In the genomic region with DNA sequence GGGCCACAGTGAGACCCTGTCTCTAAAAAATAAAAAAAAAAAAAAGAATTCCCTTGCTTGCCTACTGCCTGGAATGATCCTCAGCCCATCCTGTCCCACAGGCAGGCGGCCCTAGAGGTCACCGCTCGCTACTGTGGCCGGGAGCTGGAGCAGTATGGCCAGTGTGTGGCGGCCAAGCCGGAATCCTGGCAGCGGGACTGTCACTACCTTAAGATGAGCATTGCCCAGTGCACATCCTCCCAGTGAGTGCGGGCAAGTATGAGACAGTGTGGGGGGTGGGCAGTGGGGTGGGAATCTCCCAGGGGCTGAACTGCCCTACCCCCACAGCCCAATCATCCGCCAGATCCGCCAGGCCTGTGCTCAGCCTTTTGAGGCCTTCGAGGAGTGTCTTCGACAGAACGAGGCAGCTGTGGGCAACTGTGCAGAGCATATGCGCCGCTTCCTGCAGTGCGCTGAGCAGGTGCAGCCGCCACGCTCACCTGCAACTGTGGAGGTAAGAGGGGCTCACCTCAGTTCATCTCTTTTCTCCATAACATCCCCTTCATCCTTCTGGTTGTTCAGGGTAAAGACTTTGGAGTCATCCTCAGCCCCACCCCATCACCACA, we compare ENCODE assay signal across 18 cellular contexts. TPM values are rescaled to one million over a fixed set of nuclear protein-coding genes. Genes with fewer than 3 reads are reported as not detected.
DNase-seq lines count a peak whose midpoint lies in the region; ATAC-seq and TF ChIP-seq lines count a peak whose summit lies in the region.
"Had no signal": no experiment of that assay in that cellular context is flagged by ENCODE, and none has a peak within 500 bp of the region (broad histone marks: within the 10 kb centered on the region; RNA-seq: fewer than 3 reads in every experiment).

No MANE protein-coding gene starts in this region.

- H3K4me1 Mint-ChIP-seq in activated CD8-positive, alpha-beta memory T cell treated with anti-CD3 and anti-CD28 coated beads, Interleukin-2, amount 10 ng/mL, durations not matched to agents 7 days and 5 days = peaks cover 39% of the 10 kb centered on the region
- H3K4me1 Mint-ChIP-seq in brain = peaks cover 52% of the 10 kb centered on the region
- peaks cover 25% of the 10 kb centered on the region in 2 experiments for H3K4me1 Mint-ChIP-seq in H9

- no peak overlapping the region for H3K14ac ChIP-seq in H9 (ENCODE audit: insufficient read depth, low read length)

- peak overlapping the region; percentile 95 for H3K9ac ChIP-seq in Karpas-422 (ENCODE audit: low read length)
- H3K9ac ChIP-seq in H9 (ENCODE audit: extremely low read depth, insufficient read length, low read length) = no peak overlapping the region

- no peak for TF ChIP-seq CTCF in brain (conservative IDR thresholded peaks at IDR 0.05)
- TF ChIP-seq CTCF in psoas muscle (IDR thresholded peaks at IDR 0.05) = no peak
- TF ChIP-seq CTCF in H9 (conservative IDR thresholded peaks at IDR 0.05) = no peak

- no peaks in the 10 kb centered on the region for H3K79me1 ChIP-seq in H9 (ENCODE audit: insufficient read depth, low read depth, low read length, poor library complexity, severe bottlenecking)

- peak overlapping the region; percentile 96 for H3K27ac Mint-ChIP-seq in activated CD8-positive, alpha-beta memory T cell treated with anti-CD3 and anti-CD28 coated beads, Interleukin-2, amount 10 ng/mL, durations not matched to agents 7 days and 5 days
- H3K27ac Mint-ChIP-seq in brain = peak overlapping the region in 4 of 5 experiments; percentile 49 to 100 (median 68)
- H3K27ac Mint-ChIP-seq in H9 = no peak overlapping the region

- no peak overlapping the region for H2BK15ac ChIP-seq in H9 (ENCODE audit: low read depth, low read length)

- H3K9me3 ChIP-seq in Karpas-422 (ENCODE audit: low read length) (no peaks in the 10 kb centered on the region), psoas muscle (no peaks in the 10 kb centered on the region), H9 (ENCODE audit: control insufficient read depth, low read depth, low read length) (no peaks in the 10 kb centered on the region)
- H3K9me3 ChIP-seq: body of pancreas, left lung, right atrium auricular region had no signal

- H3K36me3 Mint-ChIP-seq in activated CD8-positive, alpha-beta memory T cell treated with anti-CD3 and anti-CD28 coated beads, Interleukin-2, amount 10 ng/mL, durations not matched to agents 7 days and 5 days = peaks cover 11% of the 10 kb centered on the region
- H3K36me3 Mint-ChIP-seq in brain (peaks cover 32% of the 10 kb centered on the region), H9 (ENCODE audit: insufficient read depth in 1 of 3, low read depth in 3 of 3) (peaks cover 13 to 26% (median 19%) of the 10 kb centered on the region in 3 experiments)

- no peak overlapping the region for H2AK5ac ChIP-seq in H9 (ENCODE audit: insufficient read length, low read length)

- H4K20me1 ChIP-seq in Karpas-422 (ENCODE audit: insufficient read depth, low read depth, low read length) = no peaks in the 10 kb centered on the region
- H4K20me1 ChIP-seq in H9 (ENCODE audit: control insufficient read depth, insufficient read depth, insufficient read length) = no peaks in the 10 kb centered on the region

- no peak overlapping the region for H2BK120ac ChIP-seq in H9 (ENCODE audit: low read depth, low read length, poor library complexity, severe bottlenecking)

- H2AFZ ChIP-seq in Karpas-422 (ENCODE audit: low read length) (no peak overlapping the region), H9 (ENCODE audit: low read length) (no peak overlapping the region)

- no peaks in the 10 kb centered on the region for H3K9me3 Mint-ChIP-seq in activated CD8-positive, alpha-beta memory T cell treated with anti-CD3 and anti-CD28 coated beads, Interleukin-2, amount 10 ng/mL, durations not matched to agents 7 days and 5 days (ENCODE audit: low read depth)
- H3K9me3 Mint-ChIP-seq in brain (peaks cover 0 to 4% (median 2%) of the 10 kb centered on the region in 5 experiments), H9 (no peaks in the 10 kb centered on the region)

- H3K23me2 ChIP-seq in H9 (ENCODE audit: insufficient read length, low read depth, low read length, poor library complexity, severe bottlenecking) = peaks cover 13% of the 10 kb centered on the region

- H4K5ac ChIP-seq in H9 (ENCODE audit: insufficient read length, low read depth, low read length) = no peak overlapping the region

- H3K79me2 ChIP-seq in Karpas-422 (ENCODE audit: low read length) (peaks cover 24% of the 10 kb centered on the region), H9 (ENCODE audit: insufficient read depth, low read length) (no peaks in the 10 kb centered on the region)

- H3K4me1 ChIP-seq in Karpas-422 (ENCODE audit: low read length) (peaks cover 43% of the 10 kb centered on the region), psoas muscle (peaks cover 20% of the 10 kb centered on the region), H9 (ENCODE audit: insufficient read depth, low read length) (no peaks in the 10 kb centered on the region)

- no peak overlapping the region for H3K56ac ChIP-seq in H9 (ENCODE audit: insufficient read length, low read depth, low read length)

- H3K23ac ChIP-seq in H9 (ENCODE audit: insufficient read length, low read depth, low read length) = no peak overlapping the region

- no peak for ATAC-seq in activated CD8-positive, alpha-beta memory T cell treated with anti-CD3 and anti-CD28 coated beads, Interleukin-2, amount 10 ng/mL, durations not matched to agents 7 days and 5 days
- ATAC-seq in psoas muscle = no peak
- ATAC-seq: body of pancreas, left lung had no signal

- 96 to 98% (median 97%) methylated on average over 18 of the region's 18 CpGs for WGBS in psoas muscle, 3 donors
- no CpG with 5 or more reads among the region's 18 CpGs for WGBS in H9 (ENCODE audit: extremely low coverage, insufficient read length, low lambda C conversion rate)

- H3K4me2 ChIP-seq in Karpas-422 (ENCODE audit: low read depth, low read length, poor library complexity, severe bottlenecking) (peak overlapping the region; percentile 100), H9 (ENCODE audit: insufficient read depth, insufficient read length, low read length) (no peak overlapping the region)

- H2BK5ac ChIP-seq in H9 (ENCODE audit: insufficient read length, low read length) = no peak overlapping the region

- H3T11ph ChIP-seq in H9 (ENCODE audit: low read length) = no peak overlapping the region

- H3K36me3 ChIP-seq in Karpas-422 (ENCODE audit: insufficient read depth, low read length) (no peaks in the 10 kb centered on the region), psoas muscle (ENCODE audit: insufficient read depth in 1 of 2, low read depth in 1 of 2) (peaks cover 3 to 16% of the 10 kb centered on the region in 2 donors)

- no peak overlapping the region for H4K8ac ChIP-seq in H9 (replicated peaks; ENCODE audit: insufficient read length, low read depth, low read length)

- H2BK20ac ChIP-seq in H9 (ENCODE audit: low read depth, low read length, poor library complexity, severe bottlenecking) = no peak overlapping the region

- no peak overlapping the region for H4K91ac ChIP-seq in H9 (ENCODE audit: insufficient read length, low read depth, low read length)

- H3K18ac ChIP-seq in H9 (ENCODE audit: insufficient read length, low read depth, low read length) = no peak overlapping the region

- no peak overlapping the region for H2BK12ac ChIP-seq in H9 (ENCODE audit: insufficient read length, low read depth, low read length)

- intact Hi-C loops in psoas muscle (cut with DNase I) = loop anchor here (10.0 kb wide), 2 partner anchors 311 to 331 kb away; a partner anchor contains a TSS

- H3K4ac ChIP-seq in H9 (ENCODE audit: low read depth, low read length) = no peak overlapping the region

- no peaks in the 10 kb centered on the region for H3K27me3 Mint-ChIP-seq in activated CD8-positive, alpha-beta memory T cell treated with anti-CD3 and anti-CD28 coated beads, Interleukin-2, amount 10 ng/mL, durations not matched to agents 7 days and 5 days
- H3K27me3 Mint-ChIP-seq in brain = peaks cover 6% of the 10 kb centered on the region
- no peaks in the 10 kb centered on the region; the same call in 1 of the 2 replicates for H3K27me3 Mint-ChIP-seq in H9 (ENCODE audit: low read depth)

- H3K4me3 Mint-ChIP-seq in activated CD8-positive, alpha-beta memory T cell treated with anti-CD3 and anti-CD28 coated beads, Interleukin-2, amount 10 ng/mL, durations not matched to agents 7 days and 5 days = no peak overlapping the region
- H3K4me3 Mint-ChIP-seq in brain (peak overlapping the region; percentile 55 to 95 (median 74)), H9 (peak overlapping the region in 1 of 2 experiments; percentile 71; a peak in 2 of 5 replicates)

- DNase-seq in activated CD8-positive, alpha-beta memory T cell treated with anti-CD3 and anti-CD28 coated beads, Interleukin-2, amount 10 ng/mL, durations not matched to agents 7 days and 5 days = no peak
- DNase-seq in activated CD8-positive, alpha-beta memory T cell treated with anti-CD3 and anti-CD28 coated beads for 24 hours = no peak
- no peak for DNase-seq in Karpas-422
- DNase-seq in psoas muscle = no peak
- no peak for DNase-seq in NCI-H1417 (lab: John Stamatoyannopoulos, UW)
- DNase-seq in MV-4-11 (lab: John Stamatoyannopoulos, UW) = no peak
- no peak for DNase-seq in H9
- DNase-seq: body of pancreas; DMS 273 treated with DMSO at 0.1 percent for 48 hours; dorsolateral prefrontal cortex; hypothalamus; left lung; NCI-H1092; NCI-H2227 treated with DMSO at 0.1 percent for 48 hours; SHP77; stimulated activated CD4-positive, alpha-beta T cell treated with anti-CD3 and anti-CD28 coated beads, Interleukin-4, amount 100 ng/mL, for 1 hour had no signal

- H3K27ac ChIP-seq in Karpas-422 (ENCODE audit: low read length) = no peak overlapping the region
- H3K27ac ChIP-seq in psoas muscle = peak overlapping the region; percentile 92
- H3K27ac ChIP-seq in H9 (ENCODE audit: insufficient read length, low read depth, low read length) = no peak overlapping the region

- H3K27me3 ChIP-seq in Karpas-422 (ENCODE audit: low read length) (no peaks in the 10 kb centered on the region), psoas muscle (ENCODE audit: insufficient read depth in 3 of 3, low read length in 2 of 3) (no peaks in the 10 kb centered on the region), H9 (ENCODE audit: insufficient read depth, low read length) (no peaks in the 10 kb centered on the region)
- H3K27me3 ChIP-seq: body of pancreas, dorsolateral prefrontal cortex, left lung, right atrium auricular region had no signal

- no peaks in the 10 kb centered on the region for H3K9me2 ChIP-seq in Karpas-422 (replicated peaks; ENCODE audit: insufficient read depth, low read length)

- H3K4me3 ChIP-seq in Karpas-422 (ENCODE audit: low read length) (peak overlapping the region; percentile 95), psoas muscle (no peak overlapping the region)
- H3K4me3 ChIP-seq: body of pancreas had no signal

- CTCF ChIA-PET in activated CD8-positive, alpha-beta memory T cell treated with anti-CD3 and anti-CD28 coated beads, Interleukin-2, amount 10 ng/mL, durations not matched to agents 7 days and 5 days (lab: Charles Lee) = interaction anchor here (1.4 to 4.6 kb wide), 5 partner anchors 14 to 141 kb away, joined by 3 to 29 read pairs (median 21); no protein-coding TSS in a partner anchor

RNA-seq across cellular contexts. Expression of a gene that starts 1.6 kb away (rescaled TPM):
- total RNA-seq in activated CD8-positive, alpha-beta memory T cell treated with anti-CD3 and anti-CD28 coated beads, Interleukin-2, amount 10 ng/mL, durations not matched to agents 7 days and 5 days = 10 to 100 TPM; 25.4 to 27.8 TPM
- 30.0 and 37.4 TPM in 2 replicates for total RNA-seq in Karpas-422 (2014; rRNA removed; shearing (Covaris generic); ENCODE audit: low replicate concordance)
- polyA plus RNA-seq in brain (ENCODE audit: insufficient read depth, low read depth, low replicate concordance) = 55.0 TPM
- 10 to 100 TPM; 28.3 to 37.3 (median 32.8) TPM for total RNA-seq in psoas muscle
- 10 to 100 TPM; 30.4 to 47.8 (median 30.7) TPM for polyA plus RNA-seq in psoas muscle
- total RNA-seq in H9 (2021) = 30.6 and 32.3 TPM in 2 replicates

RNA-seq across cellular contexts. Expression of a gene that starts 43.7 kb away (rescaled TPM):
- 10 to 100 TPM; 33.7 to 54.9 TPM for total RNA-seq in activated CD8-positive, alpha-beta memory T cell treated with anti-CD3 and anti-CD28 coated beads, Interleukin-2, amount 10 ng/mL, durations not matched to agents 7 days and 5 days
- 23.8 and 35.4 TPM in 2 replicates for total RNA-seq in Karpas-422 (2014; rRNA removed; shearing (Covaris generic); ENCODE audit: low replicate concordance)
- polyA plus RNA-seq in brain (ENCODE audit: insufficient read depth, low read depth, low replicate concordance) = 10.1 TPM
- 10 to 100 TPM; 12.2 to 22.8 (median 19.4) TPM for total RNA-seq in psoas muscle
- polyA plus RNA-seq in psoas muscle = 10 to 100 TPM in 2 of 3 donors, 1 to 10 TPM in 1; 6.5 to 13.2 (median 12.9) TPM
- 72.0 and 83.6 TPM in 2 replicates for total RNA-seq in H9 (2021)

RNA-seq across cellular contexts. Expression of a gene that starts 59.8 kb away (rescaled TPM):
- total RNA-seq in activated CD8-positive, alpha-beta memory T cell treated with anti-CD3 and anti-CD28 coated beads, Interleukin-2, amount 10 ng/mL, durations not matched to agents 7 days and 5 days = 100 to 1,000 TPM; 134 to 146 TPM
- 24.6 and 48.4 TPM in 2 replicates for total RNA-seq in Karpas-422 (2014; rRNA removed; shearing (Covaris generic); ENCODE audit: low replicate concordance)
- polyA plus RNA-seq in brain (ENCODE audit: insufficient read depth, low read depth, low replicate concordance) = 32.6 TPM
- total RNA-seq in psoas muscle = 10 to 100 TPM; 11.8 to 23.6 (median 17.8) TPM
- 10 to 100 TPM; 11.1 to 37.1 (median 16.0) TPM for polyA plus RNA-seq in psoas muscle
- total RNA-seq in H9 (2021) = 120 and 123 TPM in 2 replicates

Comparison
In these comparisons a context has a peak if more than half of its experiments do, and no peak if none do; other contexts are left out.
1. H3K27ac Mint-ChIP-seq: peak in activated CD8-positive, alpha-beta memory T cell treated with anti-CD3 and anti-CD28 coated beads, Interleukin-2, amount 10 ng/mL, durations not matched to agents 7 days and 5 days (single experiment) and brain (4 of 5); none in H9 (0 of 3).